ENCODE assay signal across 1 cellular context in genomic region chr7:356691-357462, GRCh38.
TF ChIP-seq lines count a peak whose summit lies in the region.

No MANE protein-coding gene starts in this region.

TF ChIP-seq in HepG2, 621 proteins besides CTCF, POLR2A, EP300 and RAD21:
- TF ChIP-seq ATF3 (CRISPR knock-in tag; IDR thresholded peaks at IDR 0.05) (no peak), NFYB (CRISPR knock-in tag; IDR thresholded peaks at IDR 0.05) (no peak), ZNF710 (CRISPR knock-in tag; IDR thresholded peaks at IDR 0.05; ENCODE audit: borderline replicate concordance) (no peak), KDM6A (CRISPR knock-in tag; IDR thresholded peaks at IDR 0.05; ENCODE audit: low read depth) (no peak), HNF1B (CRISPR knock-in tag; IDR thresholded peaks at IDR 0.05) (no peak), ZFP90 (CRISPR knock-in tag; IDR thresholded peaks at IDR 0.05; ENCODE audit: borderline replicate concordance) (no peak), KDM1A (CRISPR knock-in tag; IDR thresholded peaks at IDR 0.05) (no peak), CREBL2 (CRISPR knock-in tag; IDR thresholded peaks at IDR 0.05; ENCODE audit: borderline replicate concordance) (no peak), IKZF4 (CRISPR knock-in tag; IDR thresholded peaks at IDR 0.05; ENCODE audit: borderline replicate concordance, low read depth, not compliant biosample characterization) (no peak), ESRRA (CRISPR knock-in tag; IDR thresholded peaks at IDR 0.05; ENCODE audit: low read depth) (no peak), ZNF510 (CRISPR knock-in tag; IDR thresholded peaks at IDR 0.05; ENCODE audit: low read depth) (no peak), ZNF879 (CRISPR knock-in tag; IDR thresholded peaks at IDR 0.05) (no peak), NAIF1 (CRISPR knock-in tag; IDR thresholded peaks at IDR 0.05; ENCODE audit: borderline replicate concordance) (no peak), ZSCAN29 (CRISPR knock-in tag; conservative IDR thresholded peaks at IDR 0.05) (no peak), NCOR1 (IDR thresholded peaks at IDR 0.05; ENCODE audit: borderline replicate concordance, low read length) (no peak)
TF ChIP-seq in HepG2: peak in this region for 0.
